8 cellular contexts compared by ENCODE assay signal in the genomic region with DNA sequence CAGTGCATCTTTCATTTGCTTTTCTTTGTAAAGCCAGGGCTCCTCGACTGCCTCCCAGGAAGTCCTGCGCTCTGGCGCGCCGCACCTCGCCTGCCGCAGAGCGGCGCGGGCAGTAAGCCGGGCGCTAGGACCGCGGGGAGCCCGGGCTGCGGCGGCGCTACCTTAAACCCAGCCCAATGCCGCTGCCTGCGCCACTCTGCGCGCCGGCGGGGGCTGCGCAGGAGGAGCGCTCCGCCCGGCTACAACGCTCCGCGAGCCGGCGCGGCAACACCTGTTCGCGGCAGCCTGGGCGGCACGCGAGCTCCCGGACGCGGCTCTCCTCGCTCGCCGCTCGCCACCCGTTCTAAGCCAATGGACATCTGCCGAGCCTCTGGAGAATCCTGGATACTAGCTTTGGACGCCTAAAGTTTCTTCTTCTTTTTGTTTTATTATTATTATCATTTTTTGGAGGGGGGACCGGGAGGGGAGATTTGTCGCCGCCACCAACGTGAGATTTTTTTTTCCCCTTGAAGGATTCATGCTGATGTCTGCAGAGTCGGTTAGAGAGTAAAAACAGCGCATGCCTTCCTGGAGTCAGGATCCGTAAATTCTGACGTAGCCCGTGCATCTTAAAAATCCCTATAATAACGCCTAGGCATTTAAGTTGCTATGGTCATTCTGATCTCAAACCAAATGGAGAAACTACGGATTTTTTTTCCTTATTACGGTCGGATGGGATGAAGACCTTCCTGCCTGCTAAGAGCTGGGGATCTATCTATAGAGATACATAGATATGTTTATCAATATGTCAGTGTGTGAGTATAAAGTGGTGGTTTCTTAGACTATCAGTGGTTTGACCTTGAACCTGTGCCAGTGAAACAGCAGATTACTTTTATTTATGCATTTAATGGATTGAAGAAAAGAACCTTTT. TPM values are rescaled to one million over a fixed set of nuclear protein-coding genes. Genes with fewer than 3 reads are reported as not detected.
A peak's percentile ranks its signal among the peaks of the same experiment; 100 is the strongest.
DNase-seq lines count a peak whose midpoint lies in the region; ATAC-seq, FAIRE-seq and TF ChIP-seq lines count a peak whose summit lies in the region.

A gene (plus strand): TSS at position 191 of the 910 bp plus-strand sequence. CDS start 840 bp downstream, outside the sequence.

- 0% methylated on average over 54 to 62 of the region's 62 CpGs for WGBS in pancreas, 2 donors

- TF ChIP-seq CTCF in pancreas (IDR thresholded peaks at IDR 0.05) (no peak), type B pancreatic cell (conservative IDR thresholded peaks at IDR 0.05) (peak; percentile 51)

- H3K9me3 ChIP-seq in Karpas-422 (ENCODE audit: low read length) (no peaks in the 10 kb centered on the region), SJCRH30 (replicated peaks) (no peaks in the 10 kb centered on the region), pancreas (no peaks in the 10 kb centered on the region)

- no peaks in the 10 kb centered on the region for H3K79me2 ChIP-seq in Karpas-422 (ENCODE audit: low read length)

- H3K36me3 ChIP-seq in Karpas-422 (ENCODE audit: insufficient read depth, low read length) (no peaks in the 10 kb centered on the region), SJCRH30 (no peaks in the 10 kb centered on the region), pancreas (no peaks in the 10 kb centered on the region)

- H3K9me2 ChIP-seq in Karpas-422 (replicated peaks; ENCODE audit: insufficient read depth, low read length) = no peaks in the 10 kb centered on the region

- H3K27ac Mint-ChIP-seq in type B pancreatic cell = peak within 1 kb of the TSS; percentile 96

- H3K27me3 ChIP-seq in Karpas-422 (ENCODE audit: low read length) (no peaks in the 10 kb centered on the region), SJCRH30 (peaks cover 26% of the 10 kb centered on the region), pancreas (peaks cover 0 to under 1% (median 0%) of the 10 kb centered on the region in 4 donors)

- in situ Hi-C loops in G401 (cut with HindIII; ENCODE audit: low sequenced_read_pairs) = no loop called here

- peak within 1 kb of the TSS; percentile 99 for H3K4me2 ChIP-seq in Karpas-422 (ENCODE audit: low read depth, low read length, poor library complexity, severe bottlenecking)

- peak within 1 kb of the TSS; percentile 100 for H2AFZ ChIP-seq in Karpas-422 (ENCODE audit: low read length)

- H3K27ac ChIP-seq in Karpas-422 (ENCODE audit: low read length) (peak within 1 kb of the TSS; percentile 71; the same call in 1 of the 2 replicates), SJCRH30 (peak within 1 kb of the TSS; percentile 27), pancreas (peak within 1 kb of the TSS in 2 of 4 donors; percentile 50 to 57)

- peaks cover 18% of the 10 kb centered on the region for H3K4me1 Mint-ChIP-seq in type B pancreatic cell (ENCODE audit: unreplicated experiment)

- H4K20me1 ChIP-seq in Karpas-422 (ENCODE audit: insufficient read depth, low read depth, low read length) = no peaks in the 10 kb centered on the region

- DNase-seq in G401 (ENCODE audit: low spot score) = peak; percentile 85
- DNase-seq in Karpas-422 = peak; percentile 94
- DNase-seq in SJCRH30 = peak; percentile 73 to 87
- DNase-seq in activated naive CD4-positive, alpha-beta T cell treated with anti-CD3 and anti-CD28 coated beads, Interleukin-2, amount 50 U/mL, for 16 hours = peak; percentile 85
- peak; percentile 86 for DNase-seq in Right ventricle myocardium inferior (ENCODE audit: missing footprints)
- DNase-seq in pancreas = peak; percentile 78 to 91 (median 82)
- DNase-seq in type B pancreatic cell (ENCODE audit: extremely low spot score, unreplicated experiment) = peak; percentile 87

- peak within 1 kb of the TSS; percentile 77 for H3K9ac ChIP-seq in Karpas-422 (ENCODE audit: low read length)

- H3K27me3 Mint-ChIP-seq in type B pancreatic cell = peaks cover 56% of the 10 kb centered on the region

- intact Hi-C loops in Right ventricle myocardium inferior (cut with DNase I) = loop anchor here (5.0 to 10.0 kb wide), 3 partner anchors 69 to 774 kb away; a partner anchor contains a TSS
- intact Hi-C loops in pancreas (cut with DNase I) = no loop called here

- no peaks in the 10 kb centered on the region for H3K9me3 Mint-ChIP-seq in type B pancreatic cell

- peak within 1 kb of the TSS; percentile 90 for H3K4me3 ChIP-seq in Karpas-422 (ENCODE audit: low read length)
- peak within 1 kb of the TSS; percentile 61 for H3K4me3 ChIP-seq in SJCRH30
- peak within 1 kb of the TSS; percentile 43 to 65 (median 52) for H3K4me3 ChIP-seq in pancreas

- H3K4me3 Mint-ChIP-seq in type B pancreatic cell = peak within 1 kb of the TSS; percentile 96

- peak; percentile 80 for ATAC-seq in GM21737 (IDR thresholded peaks at IDR 0.05; ENCODE audit: unreplicated experiment)
- ATAC-seq in Right ventricle myocardium inferior = peak; percentile 88
- ATAC-seq in pancreas = peak; percentile 82 to 90 (median 84)

- H3K4me1 ChIP-seq in Karpas-422 (ENCODE audit: low read length) (peaks cover 66% of the 10 kb centered on the region), SJCRH30 (no peaks in the 10 kb centered on the region), pancreas (peaks cover 0 to 22% (median 15%) of the 10 kb centered on the region in 3 donors)

- no peak for FAIRE-seq in pancreas (lab: Jason Lieb, UNC)

- H3K36me3 Mint-ChIP-seq in type B pancreatic cell = peaks cover 4% of the 10 kb centered on the region

RNA-seq across cellular contexts. Expression of the gene that starts here (rescaled TPM):
- not detected in 2 replicates for total RNA-seq in G401 (2014; rRNA removed; shearing (Covaris generic))
- total RNA-seq in Karpas-422 (2014; rRNA removed; shearing (Covaris generic); ENCODE audit: low replicate concordance) = 0.11 and 2.9 TPM in 2 replicates
- total RNA-seq in SJCRH30 (2014; rRNA removed; shearing (Covaris generic)) = 0.04 and 0.13 TPM in 2 replicates
- 12.6 TPM for total RNA-seq in Right ventricle myocardium inferior
- under 1 TPM; 0.16 to 0.84 (median 0.39) TPM for total RNA-seq in pancreas
- under 1 TPM; 0.30 to 0.92 TPM for polyA plus RNA-seq in pancreas
- 7.6 and 10.4 TPM in 2 replicates for total RNA-seq in type B pancreatic cell (ENCODE audit: low replicate concordance)

Comparison
In these comparisons a context has a peak if more than half of its experiments do, and no peak if none do; other contexts are left out.
1. Peak in DNase-seq in G401; RNA of the gene not detected or under 1 TPM.
2. Peak in DNase-seq, H3K4me3 ChIP-seq and H3K27ac ChIP-seq in SJCRH30; RNA of the gene not detected or under 1 TPM.
3. Peak in DNase-seq, ATAC-seq and H3K4me3 ChIP-seq in pancreas; RNA of the gene not detected or under 1 TPM.